13 cellular contexts compared by ENCODE assay signal in the genomic region with DNA sequence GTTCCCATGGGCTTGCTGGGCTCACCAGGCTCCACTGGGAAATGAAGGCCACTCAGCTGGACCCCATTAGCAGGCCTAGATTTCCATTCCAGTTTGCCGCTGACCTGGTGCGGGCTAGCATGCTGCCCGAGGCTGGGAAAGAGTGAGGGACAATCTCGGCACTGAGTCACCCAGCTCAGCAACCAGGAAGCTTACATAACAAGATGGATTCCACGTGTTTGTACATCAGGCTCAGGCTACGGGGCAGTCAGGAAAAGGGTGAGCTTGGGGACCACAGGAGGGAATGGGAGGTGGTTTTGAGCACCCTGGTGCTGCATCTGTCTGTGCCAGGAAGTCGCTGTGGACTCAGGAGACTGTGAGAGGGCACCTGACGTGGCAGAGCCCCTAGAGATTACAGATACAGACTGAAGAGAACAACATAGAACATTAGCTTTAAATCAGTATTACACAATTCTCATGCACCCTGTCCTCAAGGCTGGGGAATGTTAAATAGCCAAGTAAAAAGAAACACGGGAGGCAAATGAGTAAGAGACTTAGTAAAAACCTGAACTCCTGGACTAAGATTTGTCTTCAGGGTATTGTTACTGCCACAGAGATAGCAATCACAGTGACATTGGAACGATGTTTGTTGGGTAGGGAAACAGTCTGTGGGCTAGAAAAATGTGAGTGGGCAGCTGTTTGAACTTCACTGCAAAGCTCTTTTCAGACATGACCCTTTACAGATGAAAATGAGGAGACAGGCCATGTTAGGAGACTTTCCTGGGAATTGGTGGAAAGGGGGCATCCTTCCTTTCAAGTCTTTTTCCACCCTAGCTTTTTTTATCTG. TPM values are rescaled to one million over a fixed set of nuclear protein-coding genes. Genes with fewer than 3 reads are reported as not detected.
A peak's percentile ranks its signal among the peaks of the same experiment; 100 is the strongest.
DNase-seq lines count a peak whose midpoint lies in the region; ATAC-seq and TF ChIP-seq lines count a peak whose summit lies in the region.
"Had no signal": no experiment of that assay in that cellular context is flagged by ENCODE, and none has a peak within 500 bp of the region (broad histone marks: within the 10 kb centered on the region; RNA-seq: fewer than 3 reads in every experiment).

No MANE protein-coding gene starts in this region.

- H3K27me3 ChIP-seq in heart left ventricle, result no peaks in the 10 kb centered on the region
- no peaks in the 10 kb centered on the region for H3K27me3 ChIP-seq in smooth muscle cell (ENCODE audit: low read depth)

- H4K20me1 ChIP-seq in smooth muscle cell (ENCODE audit: low read depth), result no peaks in the 10 kb centered on the region

- peak in 3 of 4 donors; percentile 50 to 70 (median 62) for ATAC-seq in heart left ventricle

- TF ChIP-seq CTCF in heart left ventricle (IDR thresholded peaks at IDR 0.05) (no peak), smooth muscle cell (IDR thresholded peaks at IDR 0.05; ENCODE audit: borderline replicate concordance, insufficient read depth, poor library complexity, severe bottlenecking) (no peak)

- H3K9me3 ChIP-seq in heart left ventricle (no peaks in the 10 kb centered on the region), smooth muscle cell (replicated peaks; ENCODE audit: low read depth) (no peaks in the 10 kb centered on the region)

- H3K4me3 ChIP-seq in heart left ventricle (no peak overlapping the region), smooth muscle cell (no peak overlapping the region)

- no peaks in the 10 kb centered on the region for H3K36me3 Mint-ChIP-seq in activated CD4-positive, alpha-beta T cell treated with anti-CD3 and anti-CD28 coated beads, Interleukin-2, amount 10 ng/mL, durations not matched to agents 24 days and 14 days (ENCODE audit: low read depth)
- H3K36me3 Mint-ChIP-seq: brain, mesothelial cell of epicardium had no signal

- intact Hi-C loops in heart left ventricle (cut with DNase I), result no loop called here
- intact Hi-C loops in activated CD4-positive, alpha-beta T cell treated with anti-CD3 and anti-CD28 coated beads, Interleukin-2, amount 10 ng/mL, durations not matched to agents 24 days and 14 days (cut with micrococcal nuclease), result no loop called here

- H3K4me2 ChIP-seq in smooth muscle cell, result peak overlapping the region; percentile 64

- H3K27ac ChIP-seq in heart left ventricle, result no peak overlapping the region
- peak overlapping the region; percentile 80 for H3K27ac ChIP-seq in smooth muscle cell (ENCODE audit: low read depth)
- H3K27ac ChIP-seq in caudate nucleus (ENCODE audit: low read depth, low read length), result no peak overlapping the region

- H3K4me1 ChIP-seq in heart left ventricle (peaks cover 0 to 23% (median 8%) of the 10 kb centered on the region in 12 donors), smooth muscle cell (ENCODE audit: low read depth) (peaks cover 8% of the 10 kb centered on the region)

- DNase-seq in EL (peak; percentile 73), RPMI7951 (ENCODE audit: low read depth) (peak; percentile 76), heart left ventricle (no peak), smooth muscle cell (lab: John Stamatoyannopoulos, UW; ENCODE audit: unreplicated experiment) (no peak), activated T-cell treated with anti-CD3 and anti-CD28 coated beads for 4 hours (no peak), inferior parietal cortex (ENCODE audit: extremely low spot score) (no peak), caudate nucleus (lab: John Stamatoyannopoulos, UW) (no peak)
- no peak for DNase-seq in activated CD4-positive, alpha-beta T cell treated with anti-CD3 and anti-CD28 coated beads, Interleukin-2, amount 10 ng/mL, durations not matched to agents 24 days and 14 days
- DNase-seq: NCI-H2227 treated with DMSO at 0.1 percent for 48 hours had no signal

- H3K27ac Mint-ChIP-seq in activated CD4-positive, alpha-beta T cell treated with anti-CD3 and anti-CD28 coated beads, Interleukin-2, amount 10 ng/mL, durations not matched to agents 24 days and 14 days, result no peak overlapping the region
- H3K27ac Mint-ChIP-seq: activated T-helper 2 cell treated with anti-CD3 and anti-CD28 coated beads, Interferon-gamma antibody, Interleukin-2, Interleukin-4, amounts not matched to agents 10 μg/mL and 5 μg/mL and 100 μg/mL, durations not matched to agents 14 hours and 24 hours and 36 hours; mesothelial cell of epicardium; stimulated activated naive CD8-positive, alpha-beta T cell treated with anti-CD3 and anti-CD28 coated beads, Interleukin-15, Interleukin-2, amounts not matched to agents 100 ng/mL and 50 ng/mL, for 24 hours had no signal

- no peaks in the 10 kb centered on the region for H3K4me1 Mint-ChIP-seq in activated CD4-positive, alpha-beta T cell treated with anti-CD3 and anti-CD28 coated beads, Interleukin-2, amount 10 ng/mL, durations not matched to agents 24 days and 14 days

- no peak overlapping the region for H3K4me3 Mint-ChIP-seq in activated CD4-positive, alpha-beta T cell treated with anti-CD3 and anti-CD28 coated beads, Interleukin-2, amount 10 ng/mL, durations not matched to agents 24 days and 14 days
- H3K4me3 Mint-ChIP-seq: brain; mesothelial cell of epicardium; stimulated activated naive CD8-positive, alpha-beta T cell treated with anti-CD3 and anti-CD28 coated beads, Interleukin-15, Interleukin-2, amounts not matched to agents 100 ng/mL and 50 ng/mL, for 24 hours had no signal

- peaks cover 2% of the 10 kb centered on the region for H3K27me3 Mint-ChIP-seq in activated CD4-positive, alpha-beta T cell treated with anti-CD3 and anti-CD28 coated beads, Interleukin-2, amount 10 ng/mL, durations not matched to agents 24 days and 14 days
- H3K27me3 Mint-ChIP-seq: stimulated activated naive CD8-positive, alpha-beta T cell treated with anti-CD3 and anti-CD28 coated beads, Interleukin-15, Interleukin-2, amounts not matched to agents 100 ng/mL and 50 ng/mL, for 24 hours had no signal

- WGBS in heart left ventricle, 4 donors, result 80 to 87% (median 85%) methylated on average over 10 of the region's 10 CpGs
- 18% methylated on average over 10 of the region's 10 CpGs for WGBS in smooth muscle cell (ENCODE audit: low lambda C conversion rate)

- H3K36me3 ChIP-seq in heart left ventricle (no peaks in the 10 kb centered on the region), smooth muscle cell (ENCODE audit: low read depth) (no peaks in the 10 kb centered on the region)

- TF ChIP-seq POLR2A in heart left ventricle (IDR thresholded peaks at IDR 0.05), result no peak

- H2AFZ ChIP-seq in smooth muscle cell (ENCODE audit: low read depth), result peak overlapping the region; percentile 81

- H3K9ac ChIP-seq in smooth muscle cell (ENCODE audit: low read depth), result peak overlapping the region; percentile 14

- no peaks in the 10 kb centered on the region for H3K9me3 Mint-ChIP-seq in activated CD4-positive, alpha-beta T cell treated with anti-CD3 and anti-CD28 coated beads, Interleukin-2, amount 10 ng/mL, durations not matched to agents 24 days and 14 days
- H3K9me3 Mint-ChIP-seq: activated T-helper 2 cell treated with anti-CD3 and anti-CD28 coated beads, Interferon-gamma antibody, Interleukin-2, Interleukin-4, amounts not matched to agents 10 μg/mL and 5 μg/mL and 100 μg/mL, durations not matched to agents 14 hours and 24 hours and 36 hours; mesothelial cell of epicardium; stimulated activated naive CD8-positive, alpha-beta T cell treated with anti-CD3 and anti-CD28 coated beads, Interleukin-15, Interleukin-2, amounts not matched to agents 100 ng/mL and 50 ng/mL, for 24 hours had no signal

- H3F3A ChIP-seq in smooth muscle cell (ENCODE audit: low read depth), result peaks cover 3% of the 10 kb centered on the region

- H3K79me2 ChIP-seq in smooth muscle cell (ENCODE audit: low read depth), result no peaks in the 10 kb centered on the region

RNA-seq across cellular contexts. Expression of a gene that starts 51.1 kb away (rescaled TPM):
- total RNA-seq in RPMI7951 (2014; rRNA removed; shearing (Covaris generic)), result 79.9 and 85.8 TPM in 2 replicates
- total RNA-seq in heart left ventricle (100 to 1,000 TPM; 276 to 965 (median 520) TPM), smooth muscle cell (108 and 133 TPM in 2 replicates)
- polyA plus RNA-seq in heart left ventricle (1,000 to 10,000 TPM in 1 of 2 donors, 10 to 100 TPM in 1; 92.6 to 1,145 TPM), smooth muscle cell (104 and 127 TPM in 2 replicates)
- total RNA-seq in activated CD4-positive, alpha-beta T cell treated with anti-CD3 and anti-CD28 coated beads, Interleukin-2, amount 10 ng/mL, durations not matched to agents 24 days and 14 days, result 78.1 and 80.2 TPM in 2 replicates

Comparison
In these comparisons a context has a peak if more than half of its experiments do, and no peak if none do; other contexts are left out.
1. DNase-seq: peak in EL (single experiment) and RPMI7951 (single experiment); none in heart left ventricle (0 of 5), smooth muscle cell (single experiment), activated T-cell treated with anti-CD3 and anti-CD28 coated beads for 4 hours (single experiment), activated CD4-positive, alpha-beta T cell treated with anti-CD3 and anti-CD28 coated beads, Interleukin-2, amount 10 ng/mL, durations not matched to agents 24 days and 14 days (single experiment), inferior parietal cortex (single experiment) and caudate nucleus (0 of 61).